In genomic region chrX:43655151-43655676, GRCh38 we compare ENCODE assay signal across 8 cellular contexts. TPM values are rescaled to one million over a fixed set of nuclear protein-coding genes. Genes with fewer than 3 reads are reported as not detected.
DNase-seq lines count a peak whose midpoint lies in the region; ATAC-seq and TF ChIP-seq lines count a peak whose summit lies in the region.

No MANE protein-coding gene starts in this region.

- no peak for TF ChIP-seq EP300 in stomach (IDR thresholded peaks at IDR 0.05)

- H3K36me3 Mint-ChIP-seq in activated CD4-positive, alpha-beta T cell treated with anti-CD3 and anti-CD28 coated beads, Interleukin-2, amount 10 ng/mL, durations not matched to agents 7 days and 5 days (ENCODE audit: low read depth) = no peaks in the 10 kb centered on the region
- H3K36me3 Mint-ChIP-seq in endothelial cell (ENCODE audit: low read depth, unreplicated experiment) = no peaks in the 10 kb centered on the region

- peak overlapping the region; percentile 98 for H3K27ac ChIP-seq in HL-60 (replicated peaks)
- no peak overlapping the region for H3K27ac ChIP-seq in mesodermal cell (ENCODE audit: low read depth, low read length, severe bottlenecking)
- H3K27ac ChIP-seq in stomach = peak overlapping the region; percentile 88 to 96 (median 92)

- WGBS in mesodermal cell (ENCODE audit: insufficient coverage in 2 of 2), 2 experiments = 0% methylated on average over 11 of the region's 40 CpGs
- 1 to 80% (median 18%) methylated on average over 1 to 40 of the region's 40 CpGs for WGBS in stomach, 5 donors

- peak; percentile 19 for DNase-seq in GM03348 (ENCODE audit: low spot score)
- DNase-seq in HL-60 (ENCODE audit: low read depth in 1 of 2, low spot score in 1 of 2) = no peak
- peak; percentile 27 for DNase-seq in activated CD4-positive, alpha-beta T cell treated with anti-CD3 and anti-CD28 coated beads, Interleukin-2, amount 10 ng/mL, durations not matched to agents 7 days and 5 days
- DNase-seq in endothelial cell (ENCODE audit: low spot score) = peak; percentile 19
- peak; percentile 50 for DNase-seq in stomach
- no peak for DNase-seq in GDM1 (lab: John Stamatoyannopoulos, UW)

- CTCF ChIA-PET in activated CD4-positive, alpha-beta T cell treated with anti-CD3 and anti-CD28 coated beads, Interleukin-2, amount 10 ng/mL, durations not matched to agents 7 days and 5 days (lab: Charles Lee) = interaction anchor here (0.6 to 0.7 kb wide), 2 partner anchors 8 to 9 kb away, joined by 3 read pairs; no protein-coding TSS in a partner anchor

- no peaks in the 10 kb centered on the region for H3K9me3 Mint-ChIP-seq in activated CD4-positive, alpha-beta T cell treated with anti-CD3 and anti-CD28 coated beads, Interleukin-2, amount 10 ng/mL, durations not matched to agents 7 days and 5 days
- no peaks in the 10 kb centered on the region for H3K9me3 Mint-ChIP-seq in endothelial cell (ENCODE audit: unreplicated experiment)

- TF ChIP-seq POLR2A in stomach (IDR thresholded peaks at IDR 0.05) = no peak

- no peaks in the 10 kb centered on the region for H3K36me3 ChIP-seq in mesodermal cell (ENCODE audit: control insufficient read depth, insufficient read depth, low read length)
- H3K36me3 ChIP-seq in stomach = no peaks in the 10 kb centered on the region

- peak overlapping the region; percentile 77 for H3K4me3 Mint-ChIP-seq in activated CD4-positive, alpha-beta T cell treated with anti-CD3 and anti-CD28 coated beads, Interleukin-2, amount 10 ng/mL, durations not matched to agents 7 days and 5 days
- peak overlapping the region; percentile 90 for H3K4me3 Mint-ChIP-seq in endothelial cell (ENCODE audit: unreplicated experiment)

- peaks cover 5% of the 10 kb centered on the region for H3K27me3 Mint-ChIP-seq in activated CD4-positive, alpha-beta T cell treated with anti-CD3 and anti-CD28 coated beads, Interleukin-2, amount 10 ng/mL, durations not matched to agents 7 days and 5 days
- H3K27me3 Mint-ChIP-seq in endothelial cell (ENCODE audit: unreplicated experiment) = peaks cover 2% of the 10 kb centered on the region

- H3K27ac Mint-ChIP-seq in activated CD4-positive, alpha-beta T cell treated with anti-CD3 and anti-CD28 coated beads, Interleukin-2, amount 10 ng/mL, durations not matched to agents 7 days and 5 days = peak overlapping the region; percentile 99
- H3K27ac Mint-ChIP-seq in endothelial cell (ENCODE audit: unreplicated experiment) = no peak overlapping the region

- H3K4me3 ChIP-seq in HL-60 (replicated peaks; ENCODE audit: insufficient read depth, low read length) (peak overlapping the region; percentile 45), mesodermal cell (ENCODE audit: extremely low read depth, insufficient read depth, low read length, poor library complexity, severe bottlenecking) (peak overlapping the region; percentile 53), stomach (peak overlapping the region; percentile 58 to 70 (median 62))

- H3K9me3 ChIP-seq in mesodermal cell (ENCODE audit: control insufficient read depth, low read length) = no peaks in the 10 kb centered on the region
- H3K9me3 ChIP-seq in stomach = peaks cover 0 to 8% (median 0%) of the 10 kb centered on the region in 4 donors

- intact Hi-C loops in stomach (cut with DNase I; ENCODE audit: low total_unique reads) = no loop called here

- peaks cover 6% of the 10 kb centered on the region for H3K4me1 Mint-ChIP-seq in activated CD4-positive, alpha-beta T cell treated with anti-CD3 and anti-CD28 coated beads, Interleukin-2, amount 10 ng/mL, durations not matched to agents 7 days and 5 days
- no peaks in the 10 kb centered on the region for H3K4me1 Mint-ChIP-seq in endothelial cell (ENCODE audit: unreplicated experiment)

- H3K27me3 ChIP-seq in HL-60 (ENCODE audit: insufficient read depth, poor library complexity, severe bottlenecking) = no peaks in the 10 kb centered on the region
- peaks cover 0 to 4% (median 0%) of the 10 kb centered on the region in 3 donors for H3K27me3 ChIP-seq in stomach

- TF ChIP-seq CTCF in HL-60 (IDR thresholded peaks at IDR 0.05; ENCODE audit: insufficient read depth, low read length) (no peak), endothelial cell (IDR thresholded peaks at IDR 0.05; ENCODE audit: unreplicated experiment) (no peak), stomach (IDR thresholded peaks at IDR 0.05) (no peak)

- H3K4me1 ChIP-seq in mesodermal cell (ENCODE audit: control insufficient read depth, insufficient read depth, low read length, poor library complexity, severe bottlenecking) = no peaks in the 10 kb centered on the region
- peaks cover 0 to 9% (median 6%) of the 10 kb centered on the region in 4 donors for H3K4me1 ChIP-seq in stomach

- no peak for ATAC-seq in GM19452 (IDR thresholded peaks at IDR 0.05; ENCODE audit: unreplicated experiment)

- POLR2A ChIA-PET in activated CD4-positive, alpha-beta T cell treated with anti-CD3 and anti-CD28 coated beads, Interleukin-2, amount 10 ng/mL, durations not matched to agents 7 days and 5 days (lab: Charles Lee) = no interaction called here

RNA-seq across cellular contexts. Expression of gene MAOA, which starts 0.9 kb away (rescaled TPM):
- total RNA-seq in activated CD4-positive, alpha-beta T cell treated with anti-CD3 and anti-CD28 coated beads, Interleukin-2, amount 10 ng/mL, durations not matched to agents 7 days and 5 days = under 1 TPM; 0.10 to 0.12 TPM
- total RNA-seq in endothelial cell (ENCODE audit: unreplicated experiment) (1.6 TPM), stomach (100 to 1,000 TPM in 3 of 5 donors, 10 to 100 TPM in 2; 69.6 to 157 (median 109) TPM)
- polyA plus RNA-seq in mesodermal cell (2013, experiment 1 of 2) = 5.6 TPM
- 8.7 TPM for polyA plus RNA-seq in mesodermal cell (2013, experiment 2 of 2)
- polyA plus RNA-seq in stomach = 10 to 100 TPM; 47.0 to 91.3 (median 63.3) TPM

Comparison
In these comparisons a context has a peak if more than half of its experiments do, and no peak if none do; other contexts are left out.
1. DNase-seq: peak in GM03348 (single experiment), activated CD4-positive, alpha-beta T cell treated with anti-CD3 and anti-CD28 coated beads, Interleukin-2, amount 10 ng/mL, durations not matched to agents 7 days and 5 days (single experiment), endothelial cell (single experiment) and stomach (single experiment); none in HL-60 (0 of 2) and GDM1 (single experiment).
2. RNA of gene MAOA, which starts 0.9 kb away (total RNA-seq): 69.6 to 157 TPM in stomach; 1.6 TPM in endothelial cell (single experiment) and 0.10 to 0.12 TPM in activated CD4-positive, alpha-beta T cell treated with anti-CD3 and anti-CD28 coated beads, Interleukin-2, amount 10 ng/mL, durations not matched to agents 7 days and 5 days; every median in the first group is over 10 times any median in the second.
3. Peak in every context shown above with its lines, with median percentiles within 50 percentile points of each other: H3K4me3 ChIP-seq.